Comparison of ENCODE assay signal across 1 cellular context in the genomic region with DNA sequence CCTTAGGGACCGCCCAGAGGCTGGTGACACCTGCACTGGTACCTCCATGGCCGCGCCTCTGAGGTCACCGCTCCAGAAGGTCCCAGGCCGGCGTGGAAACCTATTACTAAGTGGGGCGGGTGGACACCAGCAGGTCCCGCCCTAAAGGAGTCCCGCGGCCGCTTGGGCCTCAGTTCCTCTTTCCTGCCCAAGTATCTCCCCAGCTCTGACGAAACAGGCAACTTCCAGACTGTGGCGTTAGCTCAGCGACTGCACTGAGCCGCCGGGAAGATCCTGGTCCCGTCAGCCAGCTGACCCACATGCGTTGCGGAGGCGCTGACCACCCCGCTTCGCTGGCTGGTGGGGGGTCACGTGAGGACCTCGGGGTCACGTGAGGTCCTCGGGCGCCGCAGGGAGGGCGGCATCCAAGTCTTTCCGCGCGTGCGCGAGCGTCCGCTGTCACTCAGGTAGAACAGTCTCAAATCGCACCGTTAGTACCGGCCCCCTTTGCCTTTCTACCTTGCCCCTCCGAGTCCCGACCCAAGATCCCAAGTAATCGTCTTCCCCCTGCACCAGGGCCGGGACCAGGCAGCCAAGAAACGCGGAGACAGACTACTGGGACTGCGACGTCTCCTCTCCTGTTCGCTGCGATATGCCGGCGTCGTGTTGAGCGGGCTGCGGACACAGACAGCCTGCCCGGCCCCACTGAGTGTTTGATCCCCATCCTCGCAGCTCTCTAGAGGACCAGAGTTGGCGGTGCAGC.
A peak's percentile ranks its signal among the peaks of the same experiment; 100 is the strongest.
TF ChIP-seq lines count a peak whose summit lies in the region.

No MANE protein-coding gene starts in this region.

TF ChIP-seq in HEK293, 187 proteins besides CTCF, POLR2A, EP300 and RAD21 (continued from another document):
- TF ChIP-seq, protein P1, sequence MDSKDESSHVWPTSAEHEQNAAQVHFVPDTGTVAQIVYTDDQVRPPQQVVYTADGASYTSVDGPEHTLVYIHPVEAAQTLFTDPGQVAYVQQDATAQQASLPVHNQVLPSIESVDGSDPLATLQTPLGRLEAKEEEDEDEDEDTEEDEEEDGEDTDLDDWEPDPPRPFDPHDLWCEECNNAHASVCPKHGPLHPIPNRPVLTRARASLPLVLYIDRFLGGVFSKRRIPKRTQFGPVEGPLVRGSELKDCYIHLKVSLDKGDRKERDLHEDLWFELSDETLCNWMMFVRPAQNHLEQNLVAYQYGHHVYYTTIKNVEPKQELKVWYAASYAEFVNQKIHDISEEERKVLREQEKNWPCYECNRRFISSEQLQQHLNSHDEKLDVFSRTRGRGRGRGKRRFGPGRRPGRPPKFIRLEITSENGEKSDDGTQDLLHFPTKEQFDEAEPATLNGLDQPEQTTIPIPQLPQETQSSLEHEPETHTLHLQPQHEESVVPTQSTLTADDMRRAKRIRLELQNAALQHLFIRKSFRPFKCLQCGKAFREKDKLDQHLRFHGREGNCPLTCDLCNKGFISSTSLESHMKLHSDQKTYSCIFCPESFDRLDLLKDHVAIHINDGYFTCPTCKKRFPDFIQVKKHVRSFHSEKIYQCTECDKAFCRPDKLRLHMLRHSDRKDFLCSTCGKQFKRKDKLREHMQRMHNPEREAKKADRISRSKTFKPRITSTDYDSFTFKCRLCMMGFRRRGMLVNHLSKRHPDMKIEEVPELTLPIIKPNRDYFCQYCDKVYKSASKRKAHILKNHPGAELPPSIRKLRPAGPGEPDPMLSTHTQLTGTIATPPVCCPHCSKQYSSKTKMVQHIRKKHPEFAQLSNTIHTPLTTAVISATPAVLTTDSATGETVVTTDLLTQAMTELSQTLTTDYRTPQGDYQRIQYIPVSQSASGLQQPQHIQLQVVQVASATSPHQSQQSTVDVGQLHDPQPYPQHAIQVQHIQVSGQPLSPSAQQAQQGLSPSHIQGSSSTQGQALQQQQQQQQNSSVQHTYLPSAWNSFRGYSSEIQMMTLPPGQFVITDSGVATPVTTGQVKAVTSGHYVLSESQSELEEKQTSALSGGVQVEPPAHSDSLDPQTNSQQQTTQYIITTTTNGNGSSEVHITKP (tag by site-specific recombination; IDR thresholded peaks at IDR 0.05) = peak; percentile 31; the same call in 1 of the 2 replicates
- TF ChIP-seq ZBTB8A (tag by site-specific recombination; IDR thresholded peaks at IDR 0.05) (no peak), ZNF202 (tag by site-specific recombination; IDR thresholded peaks at IDR 0.05; ENCODE audit: borderline replicate concordance) (no peak), MZF1 (tag by site-specific recombination; IDR thresholded peaks at IDR 0.05; ENCODE audit: borderline replicate concordance) (no peak), ZNF10 (tag by site-specific recombination; IDR thresholded peaks at IDR 0.05) (peak; percentile 51; the same call in 1 of the 2 replicates), EGR2 (tag by site-specific recombination; IDR thresholded peaks at IDR 0.05; ENCODE audit: low read depth) (peak; percentile 36; the same call in 1 of the 2 replicates), ZNF335 (tag by site-specific recombination; conservative IDR thresholded peaks at IDR 0.05) (peak; percentile 91), ZNF174 (tag by site-specific recombination; IDR thresholded peaks at IDR 0.05) (no peak), HOXD13 (CRISPR knock-in tag; IDR thresholded peaks at IDR 0.05; ENCODE audit: borderline replicate concordance) (no peak), OSR2 (tag by site-specific recombination; IDR thresholded peaks at IDR 0.05) (no peak), ZBTB20 (tag by site-specific recombination; IDR thresholded peaks at IDR 0.05) (0 out of 2 replicates have a peak, but pooled peaks have one; percentile 26), BCL11A (tag by site-specific recombination; IDR thresholded peaks at IDR 0.05; ENCODE audit: low read depth) (peak; percentile 85), ZNF560 (tag by site-specific recombination; IDR thresholded peaks at IDR 0.05; ENCODE audit: borderline replicate concordance) (no peak), ZSCAN30 (tag by site-specific recombination; IDR thresholded peaks at IDR 0.05) (no peak), WT1 (tag by site-specific recombination; IDR thresholded peaks at IDR 0.05) (no peak), ZNF585B (tag by site-specific recombination; IDR thresholded peaks at IDR 0.05) (no peak), ZNF549 (tag by site-specific recombination; IDR thresholded peaks at IDR 0.05) (no peak), ZNF155 (tag by site-specific recombination; IDR thresholded peaks at IDR 0.05) (no peak), ZNF350 (tag by site-specific recombination; IDR thresholded peaks at IDR 0.05) (no peak), ZNF391 (tag by site-specific recombination; IDR thresholded peaks at IDR 0.05; ENCODE audit: borderline replicate concordance, low read depth) (no peak), ZNF146 (tag by site-specific recombination; IDR thresholded peaks at IDR 0.05) (no peak), ZNF426 (tag by site-specific recombination; IDR thresholded peaks at IDR 0.05) (no peak), GLIS2 (tag by site-specific recombination; IDR thresholded peaks at IDR 0.05) (peak; percentile 86), ZNF768 (tag by site-specific recombination; IDR thresholded peaks at IDR 0.05) (no peak), ZNF324 (tag by site-specific recombination; IDR thresholded peaks at IDR 0.05) (no peak), SP3 (tag by site-specific recombination; IDR thresholded peaks at IDR 0.05) (peak; percentile 56; the same call in 1 of the 2 replicates)
- TF ChIP-seq, protein P2, sequence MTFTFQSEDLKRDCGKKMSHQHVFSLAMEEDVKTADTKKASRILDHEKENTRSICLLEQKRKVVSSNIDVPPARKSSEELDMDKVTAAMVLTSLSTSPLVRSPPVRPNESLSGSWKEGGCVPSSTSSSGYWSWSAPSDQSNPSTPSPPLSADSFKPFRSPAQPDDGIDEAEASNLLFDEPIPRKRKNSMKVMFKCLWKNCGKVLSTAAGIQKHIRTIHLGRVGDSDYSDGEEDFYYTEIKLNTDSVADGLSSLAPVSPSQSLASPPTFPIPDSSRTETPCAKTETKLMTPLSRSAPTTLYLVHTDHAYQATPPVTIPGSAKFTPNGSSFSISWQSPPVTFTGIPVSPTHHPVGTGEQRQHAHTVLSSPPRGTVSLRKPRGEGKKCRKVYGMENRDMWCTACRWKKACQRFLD (tag by site-specific recombination; IDR thresholded peaks at IDR 0.05) = no peak
- TF ChIP-seq, protein P3, sequence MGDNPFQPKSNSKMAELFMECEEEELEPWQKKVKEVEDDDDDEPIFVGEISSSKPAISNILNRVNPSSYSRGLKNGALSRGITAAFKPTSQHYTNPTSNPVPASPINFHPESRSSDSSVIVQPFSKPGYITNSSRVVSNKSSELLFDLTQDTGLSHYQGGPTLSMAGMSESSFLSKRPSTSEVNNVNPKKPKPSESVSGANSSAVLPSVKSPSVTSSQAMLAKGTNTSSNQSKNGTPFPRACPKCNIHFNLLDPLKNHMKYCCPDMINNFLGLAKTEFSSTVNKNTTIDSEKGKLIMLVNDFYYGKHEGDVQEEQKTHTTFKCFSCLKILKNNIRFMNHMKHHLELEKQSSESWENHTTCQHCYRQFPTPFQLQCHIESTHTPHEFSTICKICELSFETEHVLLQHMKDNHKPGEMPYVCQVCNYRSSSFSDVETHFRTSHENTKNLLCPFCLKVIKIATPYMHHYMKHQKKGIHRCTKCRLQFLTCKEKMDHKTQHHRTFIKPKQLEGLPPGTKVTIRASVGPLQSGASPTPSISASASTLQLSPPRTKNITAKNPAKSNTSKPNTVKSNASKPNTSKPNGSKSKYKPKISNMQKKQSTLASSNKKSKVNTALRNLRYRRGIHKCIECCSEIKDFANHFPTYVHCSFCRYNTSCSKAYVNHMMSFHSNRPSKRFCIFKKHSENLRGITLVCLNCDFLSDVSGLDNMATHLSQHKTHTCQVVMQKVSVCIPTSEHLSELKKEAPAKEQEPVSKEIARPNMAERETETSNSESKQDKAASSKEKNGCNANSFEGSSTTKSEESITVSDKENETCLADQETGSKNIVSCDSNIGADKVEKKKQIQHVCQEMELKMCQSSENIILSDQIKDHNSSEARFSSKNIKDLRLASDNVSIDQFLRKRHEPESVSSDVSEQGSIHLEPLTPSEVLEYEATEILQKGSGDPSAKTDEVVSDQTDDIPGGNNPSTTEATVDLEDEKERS (tag by site-specific recombination; IDR thresholded peaks at IDR 0.05) = no peak
- TF ChIP-seq, protein P4, sequence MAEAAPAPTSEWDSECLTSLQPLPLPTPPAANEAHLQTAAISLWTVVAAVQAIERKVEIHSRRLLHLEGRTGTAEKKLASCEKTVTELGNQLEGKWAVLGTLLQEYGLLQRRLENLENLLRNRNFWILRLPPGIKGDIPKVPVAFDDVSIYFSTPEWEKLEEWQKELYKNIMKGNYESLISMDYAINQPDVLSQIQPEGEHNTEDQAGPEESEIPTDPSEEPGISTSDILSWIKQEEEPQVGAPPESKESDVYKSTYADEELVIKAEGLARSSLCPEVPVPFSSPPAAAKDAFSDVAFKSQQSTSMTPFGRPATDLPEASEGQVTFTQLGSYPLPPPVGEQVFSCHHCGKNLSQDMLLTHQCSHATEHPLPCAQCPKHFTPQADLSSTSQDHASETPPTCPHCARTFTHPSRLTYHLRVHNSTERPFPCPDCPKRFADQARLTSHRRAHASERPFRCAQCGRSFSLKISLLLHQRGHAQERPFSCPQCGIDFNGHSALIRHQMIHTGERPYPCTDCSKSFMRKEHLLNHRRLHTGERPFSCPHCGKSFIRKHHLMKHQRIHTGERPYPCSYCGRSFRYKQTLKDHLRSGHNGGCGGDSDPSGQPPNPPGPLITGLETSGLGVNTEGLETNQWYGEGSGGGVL (tag by site-specific recombination; IDR thresholded peaks at IDR 0.05) = no peak
- TF ChIP-seq, protein P5, sequence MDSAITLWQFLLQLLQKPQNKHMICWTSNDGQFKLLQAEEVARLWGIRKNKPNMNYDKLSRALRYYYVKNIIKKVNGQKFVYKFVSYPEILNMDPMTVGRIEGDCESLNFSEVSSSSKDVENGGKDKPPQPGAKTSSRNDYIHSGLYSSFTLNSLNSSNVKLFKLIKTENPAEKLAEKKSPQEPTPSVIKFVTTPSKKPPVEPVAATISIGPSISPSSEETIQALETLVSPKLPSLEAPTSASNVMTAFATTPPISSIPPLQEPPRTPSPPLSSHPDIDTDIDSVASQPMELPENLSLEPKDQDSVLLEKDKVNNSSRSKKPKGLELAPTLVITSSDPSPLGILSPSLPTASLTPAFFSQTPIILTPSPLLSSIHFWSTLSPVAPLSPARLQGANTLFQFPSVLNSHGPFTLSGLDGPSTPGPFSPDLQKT (IDR thresholded peaks at IDR 0.05; ENCODE audit: borderline replicate concordance, low read depth, low read length) = no peak
- TF ChIP-seq, protein P6, sequence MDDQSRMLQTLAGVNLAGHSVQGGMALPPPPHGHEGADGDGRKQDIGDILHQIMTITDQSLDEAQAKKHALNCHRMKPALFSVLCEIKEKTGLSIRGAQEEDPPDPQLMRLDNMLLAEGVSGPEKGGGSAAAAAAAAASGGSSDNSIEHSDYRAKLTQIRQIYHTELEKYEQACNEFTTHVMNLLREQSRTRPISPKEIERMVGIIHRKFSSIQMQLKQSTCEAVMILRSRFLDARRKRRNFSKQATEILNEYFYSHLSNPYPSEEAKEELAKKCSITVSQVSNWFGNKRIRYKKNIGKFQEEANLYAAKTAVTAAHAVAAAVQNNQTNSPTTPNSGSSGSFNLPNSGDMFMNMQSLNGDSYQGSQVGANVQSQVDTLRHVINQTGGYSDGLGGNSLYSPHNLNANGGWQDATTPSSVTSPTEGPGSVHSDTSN (CRISPR knock-in tag; IDR thresholded peaks at IDR 0.05) = no peak
- TF ChIP-seq, protein P7, sequence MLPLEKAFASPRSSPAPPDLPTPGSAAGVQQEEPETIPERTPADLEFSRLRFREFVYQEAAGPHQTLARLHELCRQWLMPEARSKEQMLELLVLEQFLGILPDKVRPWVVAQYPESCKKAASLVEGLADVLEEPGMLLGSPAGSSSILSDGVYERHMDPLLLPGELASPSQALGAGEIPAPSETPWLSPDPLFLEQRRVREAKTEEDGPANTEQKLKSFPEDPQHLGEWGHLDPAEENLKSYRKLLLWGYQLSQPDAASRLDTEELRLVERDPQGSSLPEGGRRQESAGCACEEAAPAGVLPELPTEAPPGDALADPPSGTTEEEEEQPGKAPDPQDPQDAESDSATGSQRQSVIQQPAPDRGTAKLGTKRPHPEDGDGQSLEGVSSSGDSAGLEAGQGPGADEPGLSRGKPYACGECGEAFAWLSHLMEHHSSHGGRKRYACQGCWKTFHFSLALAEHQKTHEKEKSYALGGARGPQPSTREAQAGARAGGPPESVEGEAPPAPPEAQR (tag by site-specific recombination; IDR thresholded peaks at IDR 0.05) = no peak
- TF ChIP-seq, protein P8, sequence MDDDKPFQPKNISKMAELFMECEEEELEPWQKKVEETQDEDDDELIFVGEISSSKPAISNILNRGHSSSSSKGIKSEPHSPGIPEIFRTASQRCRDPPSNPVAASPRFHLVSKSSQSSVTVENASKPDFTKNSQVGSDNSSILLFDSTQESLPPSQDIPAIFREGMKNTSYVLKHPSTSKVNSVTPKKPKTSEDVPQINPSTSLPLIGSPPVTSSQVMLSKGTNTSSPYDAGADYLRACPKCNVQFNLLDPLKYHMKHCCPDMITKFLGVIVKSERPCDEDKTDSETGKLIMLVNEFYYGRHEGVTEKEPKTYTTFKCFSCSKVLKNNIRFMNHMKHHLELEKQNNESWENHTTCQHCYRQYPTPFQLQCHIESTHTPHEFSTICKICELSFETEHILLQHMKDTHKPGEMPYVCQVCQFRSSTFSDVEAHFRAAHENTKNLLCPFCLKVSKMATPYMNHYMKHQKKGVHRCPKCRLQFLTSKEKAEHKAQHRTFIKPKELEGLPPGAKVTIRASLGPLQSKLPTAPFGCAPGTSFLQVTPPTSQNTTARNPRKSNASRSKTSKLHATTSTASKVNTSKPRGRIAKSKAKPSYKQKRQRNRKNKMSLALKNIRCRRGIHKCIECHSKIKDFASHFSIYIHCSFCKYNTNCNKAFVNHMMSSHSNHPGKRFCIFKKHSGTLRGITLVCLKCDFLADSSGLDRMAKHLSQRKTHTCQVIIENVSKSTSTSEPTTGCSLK (tag by site-specific recombination; IDR thresholded peaks at IDR 0.05) = no peak
